Comparison of ENCODE assay signal across 15 cellular contexts in the genomic region with DNA sequence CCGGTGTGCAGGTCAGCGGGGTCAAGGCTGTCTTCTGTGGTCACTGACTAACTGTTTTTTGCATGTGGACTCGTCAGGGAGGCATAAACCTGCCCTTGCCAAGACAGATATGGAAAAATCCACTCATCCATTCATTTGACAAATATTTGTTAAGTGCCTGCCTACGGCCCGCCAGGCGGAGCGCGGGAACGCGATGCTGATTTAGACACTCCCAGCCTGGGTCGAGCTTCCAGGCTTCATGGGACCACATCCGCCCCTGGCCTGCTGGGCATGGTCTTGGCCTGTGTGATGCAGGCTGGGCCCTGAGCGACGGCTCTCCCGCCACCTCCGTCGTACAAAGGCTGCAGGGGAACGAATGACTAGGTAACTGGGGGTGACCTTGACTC. TPM values are rescaled to one million over a fixed set of nuclear protein-coding genes. Genes with fewer than 3 reads are reported as not detected.
DNase-seq lines count a peak whose midpoint lies in the region; ATAC-seq and TF ChIP-seq lines count a peak whose summit lies in the region.
"Had no signal": no experiment of that assay in that cellular context is flagged by ENCODE, and none has a peak within 500 bp of the region (broad histone marks: within the 10 kb centered on the region; RNA-seq: fewer than 3 reads in every experiment).

No MANE protein-coding gene starts in this region.

- H3K27ac ChIP-seq in AG04450 (ENCODE audit: low read depth, low read length): no peak overlapping the region
- H3K27ac ChIP-seq: dorsolateral prefrontal cortex had no signal

- CTCF ChIA-PET in AG04450 (lab: Charles Lee): interaction anchor here (0.6 kb wide), 1 partner anchor 242 kb away, joined by 3 read pairs; no protein-coding TSS in a partner anchor

- H3K4me3 ChIP-seq in AG04450 (ENCODE audit: low read depth, low read length): no peak overlapping the region
- no peak overlapping the region for H3K4me3 ChIP-seq in astrocyte of the cerebellum (ENCODE audit: low read depth, low read length)
- H3K4me3 ChIP-seq: dorsolateral prefrontal cortex, lung had no signal

- in situ Hi-C loops in astrocyte of the cerebellum (cut with HindIII; ENCODE audit: low sequenced_read_pairs): no loop called here

- intact Hi-C loops in activated T-helper 1 cell treated with anti-CD3 and anti-CD28 coated beads, Interleukin-12 subunit alpha, Interleukin-12 subunit beta, Interleukin-2, Interleukin-4 antibody, amounts not matched to agents 30 ng/mL and 10 ng/mL and 1 ng/mL, durations not matched to agents 14 hours and 24 hours and 36 hours (cut with micrococcal nuclease): no loop called here

- H3K4me1 Mint-ChIP-seq in activated T-helper 1 cell treated with anti-CD3 and anti-CD28 coated beads, Interleukin-12 subunit alpha, Interleukin-12 subunit beta, Interleukin-2, Interleukin-4 antibody, amounts not matched to agents 30 ng/mL and 10 ng/mL and 1 ng/mL, durations not matched to agents 14 hours and 24 hours and 36 hours (ENCODE audit: low read depth): peaks cover 6% of the 10 kb centered on the region

- H3K9me3 Mint-ChIP-seq in activated T-helper 1 cell treated with anti-CD3 and anti-CD28 coated beads, Interleukin-12 subunit alpha, Interleukin-12 subunit beta, Interleukin-2, Interleukin-4 antibody, amounts not matched to agents 30 ng/mL and 10 ng/mL and 1 ng/mL, durations not matched to agents 14 hours and 24 hours and 36 hours: peaks cover 15% of the 10 kb centered on the region

- peaks cover 10% of the 10 kb centered on the region for H3K9me3 ChIP-seq in AG04450 (ENCODE audit: control insufficient read depth, insufficient read depth, low read length)

- H3K36me3 Mint-ChIP-seq in activated T-helper 1 cell treated with anti-CD3 and anti-CD28 coated beads, Interleukin-12 subunit alpha, Interleukin-12 subunit beta, Interleukin-2, Interleukin-4 antibody, amounts not matched to agents 30 ng/mL and 10 ng/mL and 1 ng/mL, durations not matched to agents 14 hours and 24 hours and 36 hours (ENCODE audit: low read depth): no peaks in the 10 kb centered on the region
- H3K36me3 Mint-ChIP-seq: CD8-positive, alpha-beta T cell had no signal

- H3K27me3 Mint-ChIP-seq in activated T-helper 1 cell treated with anti-CD3 and anti-CD28 coated beads, Interleukin-12 subunit alpha, Interleukin-12 subunit beta, Interleukin-2, Interleukin-4 antibody, amounts not matched to agents 30 ng/mL and 10 ng/mL and 1 ng/mL, durations not matched to agents 14 hours and 24 hours and 36 hours (ENCODE audit: insufficient read depth): no peaks in the 10 kb centered on the region
- H3K27me3 Mint-ChIP-seq: stimulated activated naive CD8-positive, alpha-beta T cell treated with anti-CD3 and anti-CD28 coated beads, Interleukin-15, Interleukin-2, amounts not matched to agents 100 ng/mL and 50 ng/mL, for 24 hours had no signal

- POLR2A ChIA-PET in AG04450 (lab: Yijun Ruan, JAX): no interaction called here

- no peak for ATAC-seq in HG02759 (IDR thresholded peaks at IDR 0.05; ENCODE audit: unreplicated experiment)
- ATAC-seq: CD8-positive, alpha-beta T cell had no signal

- H3K27me3 ChIP-seq in AG04450 (ENCODE audit: control insufficient read depth, insufficient read depth, low read length): peaks cover 11% of the 10 kb centered on the region
- H3K27me3 ChIP-seq: dorsolateral prefrontal cortex had no signal

- no peak overlapping the region for H3K27ac Mint-ChIP-seq in activated T-helper 1 cell treated with anti-CD3 and anti-CD28 coated beads, Interleukin-12 subunit alpha, Interleukin-12 subunit beta, Interleukin-2, Interleukin-4 antibody, amounts not matched to agents 30 ng/mL and 10 ng/mL and 1 ng/mL, durations not matched to agents 14 hours and 24 hours and 36 hours
- H3K27ac Mint-ChIP-seq: stimulated activated naive CD8-positive, alpha-beta T cell treated with anti-CD3 and anti-CD28 coated beads, Interleukin-15, Interleukin-2, amounts not matched to agents 100 ng/mL and 50 ng/mL, for 24 hours had no signal

- no peak overlapping the region for H3K4me3 Mint-ChIP-seq in activated T-helper 1 cell treated with anti-CD3 and anti-CD28 coated beads, Interleukin-12 subunit alpha, Interleukin-12 subunit beta, Interleukin-2, Interleukin-4 antibody, amounts not matched to agents 30 ng/mL and 10 ng/mL and 1 ng/mL, durations not matched to agents 14 hours and 24 hours and 36 hours
- H3K4me3 Mint-ChIP-seq: CD8-positive, alpha-beta T cell; stimulated activated naive CD8-positive, alpha-beta T cell treated with anti-CD3 and anti-CD28 coated beads, Interleukin-15, Interleukin-2, amounts not matched to agents 100 ng/mL and 50 ng/mL, for 24 hours had no signal

- peak; percentile 23 for DNase-seq in AG04450 (ENCODE audit: low read depth, low spot score)
- peak; percentile 68 for DNase-seq in HS-27A (ENCODE audit: low read depth)
- peak; percentile 19 for DNase-seq in astrocyte of the cerebellum (ENCODE audit: low read depth)
- peak; percentile 88 for DNase-seq in kidney tubule cell (ENCODE audit: low spot score)
- no peak for DNase-seq in NCI-H446 (lab: John Stamatoyannopoulos, UW)
- no peak for DNase-seq in COR-L47 (lab: John Stamatoyannopoulos, UW)
- DNase-seq in activated T-helper 1 cell treated with anti-CD3 and anti-CD28 coated beads, Interleukin-12 subunit alpha, Interleukin-12 subunit beta, Interleukin-2, Interleukin-4 antibody, amounts not matched to agents 30 ng/mL and 10 ng/mL and 1 ng/mL, durations not matched to agents 14 hours and 24 hours and 36 hours (ENCODE audit: low spot score): no peak
- DNase-seq: activated CD8-positive, alpha-beta memory T cell treated with anti-CD3 and anti-CD28 coated beads, Interleukin-2, amount 50 U/mL, for 4 hours; CD8-positive, alpha-beta T cell; dorsolateral prefrontal cortex; MM.1S; stimulated activated CD4-positive, alpha-beta T cell treated with anti-CD3 and anti-CD28 coated beads, Interleukin-12 subunit alpha, Interleukin-12 subunit beta, amount 100 ng/mL, for 4 hours had no signal

- peak; percentile 15; the same call in 1 of the 2 replicates for TF ChIP-seq CTCF in AG04450 (IDR thresholded peaks at IDR 0.05; ENCODE audit: low read depth, low read length)
- TF ChIP-seq CTCF in astrocyte of the cerebellum (IDR thresholded peaks at IDR 0.05; ENCODE audit: low read depth, low read length, missing control alignments): no peak

RNA-seq across cellular contexts. Expression of a gene that starts 18.1 kb away (rescaled TPM):
- not detected in 2 replicates for polyA plus RNA-seq in AG04450 (2011; rRNA removed)
- not detected in 2 replicates for polyA minus RNA-seq in AG04450 (2011; rRNA and poly(A)+ RNA removed)
- total RNA-seq in activated T-helper 1 cell treated with anti-CD3 and anti-CD28 coated beads, Interleukin-12 subunit alpha, Interleukin-12 subunit beta, Interleukin-2, Interleukin-4 antibody, amounts not matched to agents 30 ng/mL and 10 ng/mL and 1 ng/mL, durations not matched to agents 14 hours and 24 hours and 36 hours: not detected in 2 replicates
- total RNA-seq: CD8-positive, alpha-beta T cell; lung had no signal
- polyA plus RNA-seq: lung had no signal

RNA-seq across cellular contexts. Expression of a gene that starts 27.7 kb away (rescaled TPM):
- 1.7 and 2.3 TPM in 2 replicates for polyA plus RNA-seq in AG04450 (2011; rRNA removed)
- 1.3 and 1.8 TPM in 2 replicates for polyA minus RNA-seq in AG04450 (2011; rRNA and poly(A)+ RNA removed)
- total RNA-seq in activated T-helper 1 cell treated with anti-CD3 and anti-CD28 coated beads, Interleukin-12 subunit alpha, Interleukin-12 subunit beta, Interleukin-2, Interleukin-4 antibody, amounts not matched to agents 30 ng/mL and 10 ng/mL and 1 ng/mL, durations not matched to agents 14 hours and 24 hours and 36 hours: 4.1 and 4.6 TPM in 2 replicates

RNA-seq across cellular contexts. Expression of a gene that starts 27.9 kb away (rescaled TPM):
- polyA plus RNA-seq in AG04450 (2011; rRNA removed): not detected in 2 replicates
- polyA minus RNA-seq in AG04450 (2011; rRNA and poly(A)+ RNA removed): not detected in 2 replicates
- total RNA-seq in activated T-helper 1 cell treated with anti-CD3 and anti-CD28 coated beads, Interleukin-12 subunit alpha, Interleukin-12 subunit beta, Interleukin-2, Interleukin-4 antibody, amounts not matched to agents 30 ng/mL and 10 ng/mL and 1 ng/mL, durations not matched to agents 14 hours and 24 hours and 36 hours: not detected in 2 replicates

RNA-seq across cellular contexts. Expression of a gene that starts 46.9 kb away (rescaled TPM):
- polyA plus RNA-seq in AG04450 (2011; rRNA removed): 9.2 and 10.3 TPM in 2 replicates
- polyA minus RNA-seq in AG04450 (2011; rRNA and poly(A)+ RNA removed): 7.3 and 10.2 TPM in 2 replicates
- 1.0 and 1.1 TPM in 2 replicates for total RNA-seq in activated T-helper 1 cell treated with anti-CD3 and anti-CD28 coated beads, Interleukin-12 subunit alpha, Interleukin-12 subunit beta, Interleukin-2, Interleukin-4 antibody, amounts not matched to agents 30 ng/mL and 10 ng/mL and 1 ng/mL, durations not matched to agents 14 hours and 24 hours and 36 hours

Comparison
In these comparisons a context has a peak if more than half of its experiments do, and no peak if none do; other contexts are left out.
1. DNase-seq: peak in AG04450 (single experiment), HS-27A (single experiment), astrocyte of the cerebellum (single experiment) and kidney tubule cell (single experiment); none in NCI-H446 (0 of 2), COR-L47 (single experiment) and activated T-helper 1 cell treated with anti-CD3 and anti-CD28 coated beads, Interleukin-12 subunit alpha, Interleukin-12 subunit beta, Interleukin-2, Interleukin-4 antibody, amounts not matched to agents 30 ng/mL and 10 ng/mL and 1 ng/mL, durations not matched to agents 14 hours and 24 hours and 36 hours (single experiment).